Comparison of ENCODE assay signal across 8 cellular contexts in the genomic region with DNA sequence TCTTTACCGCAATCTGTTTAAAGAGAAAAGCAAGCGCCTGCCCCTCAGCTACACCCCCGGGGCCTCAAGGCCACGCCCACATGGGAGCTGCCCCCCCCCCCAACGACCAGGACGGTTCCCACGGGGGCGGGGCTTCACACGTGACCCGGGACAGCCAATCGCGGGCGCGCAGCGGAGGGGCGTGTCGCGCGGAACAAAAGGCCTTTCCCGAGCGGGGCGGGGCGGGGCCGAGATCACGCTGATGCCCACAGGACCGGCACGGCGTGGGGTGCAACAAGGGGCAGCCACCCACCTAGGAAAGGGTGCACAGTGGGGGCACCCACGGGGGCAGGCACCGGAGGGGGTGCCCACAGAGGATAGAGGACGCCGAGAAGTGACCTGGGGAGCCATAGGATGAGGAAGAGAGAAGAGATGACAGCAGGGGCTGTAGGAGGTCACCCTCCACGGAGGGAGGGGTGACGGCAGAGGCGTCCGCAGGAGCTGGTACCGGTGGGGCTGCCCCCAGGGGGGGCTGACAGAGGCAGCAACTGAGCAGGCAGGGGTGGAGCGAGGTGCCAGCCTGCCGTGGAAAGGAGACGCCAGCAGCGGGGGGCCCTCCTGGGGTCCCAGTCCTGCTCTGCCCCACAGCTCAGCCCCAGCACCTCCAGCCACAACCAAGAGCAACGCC. TPM values are rescaled to one million over a fixed set of nuclear protein-coding genes. Genes with fewer than 3 reads are reported as not detected.
DNase-seq lines count a peak whose midpoint lies in the region; ATAC-seq and TF ChIP-seq lines count a peak whose summit lies in the region.

No MANE protein-coding gene starts in this region.

- H3K9me3 ChIP-seq in hepatocyte (ENCODE audit: low read depth): no peaks in the 10 kb centered on the region
- H3K9me3 ChIP-seq in uterus: no peaks in the 10 kb centered on the region

- in situ Hi-C loops in astrocyte of the cerebellum (cut with HindIII; ENCODE audit: low sequenced_read_pairs): no loop called here

- TF ChIP-seq POLR2A in uterus (IDR thresholded peaks at IDR 0.05): peak in 1 of 2 donors; percentile 20

- peaks cover 47% of the 10 kb centered on the region for H3K79me2 ChIP-seq in hepatocyte

- H3K4me2 ChIP-seq in hepatocyte: peak overlapping the region; percentile 91

- H4K20me1 ChIP-seq in hepatocyte (ENCODE audit: insufficient read depth, poor library complexity, severe bottlenecking): peaks cover 3% of the 10 kb centered on the region

- H3K27ac ChIP-seq in hepatocyte: peak overlapping the region; percentile 20
- H3K27ac ChIP-seq in uterus: peak overlapping the region; percentile 50 to 62

- intact Hi-C loops in uterus (cut with DNase I; ENCODE audit: low total_unique reads): no loop called here

- TF ChIP-seq CTCF in astrocyte of the cerebellum (IDR thresholded peaks at IDR 0.05; ENCODE audit: low read depth, low read length, missing control alignments) (no peak), hepatocyte (IDR thresholded peaks at IDR 0.05; ENCODE audit: poor library complexity) (no peak), uterus (IDR thresholded peaks at IDR 0.05) (no peak)

- H3K27me3 ChIP-seq in hepatocyte (no peaks in the 10 kb centered on the region), uterus (no peaks in the 10 kb centered on the region)

- no peaks in the 10 kb centered on the region for H3K36me3 ChIP-seq in hepatocyte (replicated peaks; ENCODE audit: insufficient read depth, low read depth)
- no peaks in the 10 kb centered on the region for H3K36me3 ChIP-seq in uterus

- H2AFZ ChIP-seq in hepatocyte: peak overlapping the region; percentile 50

- peaks cover 7% of the 10 kb centered on the region for H3K4me1 ChIP-seq in hepatocyte (ENCODE audit: insufficient read depth)
- H3K4me1 ChIP-seq in uterus: peaks cover 3 to 21% of the 10 kb centered on the region in 2 donors

- peak; percentile 66 for ATAC-seq in HG02840 (IDR thresholded peaks at IDR 0.05; ENCODE audit: low FRiP score, unreplicated experiment)

- peak; percentile 54 for DNase-seq in NCI-H1694 (lab: John Stamatoyannopoulos, UW)
- peak; percentile 96 for DNase-seq in T-helper 9 cell
- DNase-seq in astrocyte of the cerebellum (ENCODE audit: low read depth): peak; percentile 66
- peak; percentile 97 for DNase-seq in hepatocyte (ENCODE audit: low spot score)
- peak; percentile 46 for DNase-seq in renal cortical epithelial cell (ENCODE audit: low read depth)
- peak; percentile 94 to 95 for DNase-seq in uterus

- peak overlapping the region; percentile 59; the same call in 1 of the 2 replicates for H3K4me3 ChIP-seq in GM08714 (ENCODE audit: low read length)
- peak overlapping the region; percentile 56 for H3K4me3 ChIP-seq in astrocyte of the cerebellum (ENCODE audit: low read depth, low read length)
- peak overlapping the region; percentile 62 for H3K4me3 ChIP-seq in hepatocyte
- H3K4me3 ChIP-seq in uterus: peak overlapping the region; percentile 27

- 4% methylated on average over 30 of the region's 42 CpGs for WGBS in hepatocyte (ENCODE audit: low lambda C conversion rate, missing lambda C conversion rate)

- H3K9me2 ChIP-seq in hepatocyte (replicated peaks; ENCODE audit: insufficient read depth): no peaks in the 10 kb centered on the region

RNA-seq across cellular contexts. Expression of gene UNKL, which starts 6.2 kb away (rescaled TPM):
- 5.5 and 10.3 TPM in 2 replicates for total RNA-seq in hepatocyte
- 8.5 and 9.6 TPM in 2 replicates for polyA plus RNA-seq in hepatocyte
- 5.4 and 13.8 TPM in 2 replicates for total RNA-seq in renal cortical epithelial cell
- 10 to 100 TPM; 13.5 to 63.3 (median 27.6) TPM for total RNA-seq in uterus

RNA-seq across cellular contexts. Expression of gene UQCC4, which starts 12.2 kb away (rescaled TPM):
- total RNA-seq in hepatocyte (16.0 and 17.3 TPM in 2 replicates), renal cortical epithelial cell (12.4 and 15.8 TPM in 2 replicates), uterus (10 to 100 TPM in 3 of 4 donors, 1 to 10 TPM in 1; 8.0 to 90.2 (median 21.4) TPM)
- 24.0 and 36.6 TPM in 2 replicates for polyA plus RNA-seq in hepatocyte

RNA-seq across cellular contexts. Expression of gene PERCC1, which starts 22.6 kb away (rescaled TPM):
- total RNA-seq in hepatocyte (2.0 and 2.5 TPM in 2 replicates), renal cortical epithelial cell (not detected in 2 replicates), uterus (not detected)
- not detected in 2 replicates for polyA plus RNA-seq in hepatocyte

RNA-seq across cellular contexts. Expression of gene CCDC154, which starts 36.1 kb away (rescaled TPM):
- total RNA-seq in hepatocyte (0.33 and 0.64 TPM in 2 replicates), renal cortical epithelial cell (0.25 TPM in 1 of 2 replicates, not detected in the other), uterus (1 to 10 TPM in 1 of 4 donors, under 1 TPM in 2, not detected in 1; 0.48 to 5.3 (median 0.51) TPM)
- polyA plus RNA-seq in hepatocyte: 1.6 and 4.6 TPM in 2 replicates

RNA-seq across cellular contexts. Expression of gene GNPTG, which starts 56.6 kb away (rescaled TPM):
- total RNA-seq in hepatocyte: 70.1 and 76.6 TPM in 2 replicates
- polyA plus RNA-seq in hepatocyte: 133 and 161 TPM in 2 replicates
- 30.6 and 101 TPM in 2 replicates for total RNA-seq in renal cortical epithelial cell
- total RNA-seq in uterus: 10 to 100 TPM; 28.4 to 95.9 (median 48.6) TPM

Comparison
In these comparisons a context has a peak if more than half of its experiments do, and no peak if none do; other contexts are left out.
1. Peak in every context shown above with its lines: DNase-seq, ATAC-seq, H3K4me3 ChIP-seq and H3K27ac ChIP-seq.
2. DNase-seq: peak in every context shown above with its lines; median percentile 97 in hepatocyte; 96 in T-helper 9 cell; 94 in uterus; 66 in astrocyte of the cerebellum; 54 in NCI-H1694; 46 in renal cortical epithelial cell.